Comparison of ENCODE assay signal across 13 cellular contexts in genomic region chr11:35114901-35115687, GRCh38. TPM values are rescaled to one million over a fixed set of nuclear protein-coding genes. Genes with fewer than 3 reads are reported as not detected.
DNase-seq lines count a peak whose midpoint lies in the region; ATAC-seq, FAIRE-seq and TF ChIP-seq lines count a peak whose summit lies in the region.
"Had no signal": no experiment of that assay in that cellular context is flagged by ENCODE, and none has a peak within 500 bp of the region (broad histone marks: within the 10 kb centered on the region; RNA-seq: fewer than 3 reads in every experiment).

No MANE protein-coding gene starts in this region.

- BruUV-seq in K562 (replicated peaks; lab: Mats Ljungman, UMichigan): no TSS peak

- H3K4me1 Mint-ChIP-seq in CD14-positive monocyte: peaks cover 30% of the 10 kb centered on the region
- H3K4me1 Mint-ChIP-seq in activated T-cell treated with anti-CD3 and anti-CD28 coated beads, Interleukin-2, amount 50 U/mL, for 72 hours (ENCODE audit: low read depth): peaks cover 31% of the 10 kb centered on the region

- no peaks in the 10 kb centered on the region for H3K27me3 Mint-ChIP-seq in CD14-positive monocyte (ENCODE audit: low read depth in 3 of 3)
- H3K27me3 Mint-ChIP-seq in activated T-cell treated with anti-CD3 and anti-CD28 coated beads, Interleukin-2, amount 50 U/mL, for 72 hours (ENCODE audit: low read depth): peaks cover 11% of the 10 kb centered on the region
- H3K27me3 Mint-ChIP-seq: central memory CD8-positive, alpha-beta T cell had no signal

- TF ChIP-seq POLR2A in K562 (conservative IDR thresholded peaks at IDR 0.05): no peak

- no peak overlapping the region for H2AFZ ChIP-seq in K562 (ENCODE audit: low read depth, low read length)

- H3K36me3 ChIP-seq in K562 (ENCODE audit: control insufficient read depth, insufficient read depth, low read length): no peaks in the 10 kb centered on the region

- H3K27ac ChIP-seq in K562 (ENCODE audit: extremely low read depth, low read depth, low read length): no peak overlapping the region

- H3K9ac ChIP-seq in K562 (ENCODE audit: insufficient read depth in 1 of 2, low read depth in 2 of 2, low read length in 2 of 2): no peak overlapping the region

- H3K27ac Mint-ChIP-seq in CD14-positive monocyte: peak overlapping the region in 5 of 7 donors; percentile 6 to 82 (median 45)
- no peak overlapping the region for H3K27ac Mint-ChIP-seq in activated T-cell treated with anti-CD3 and anti-CD28 coated beads, Interleukin-2, amount 50 U/mL, for 72 hours

- in situ Hi-C loops in K562 (cut with MboI): no loop called here

- TF ChIP-seq CTCF in CD14-positive monocyte (IDR thresholded peaks at IDR 0.05) (no peak), K562 (IDR thresholded peaks at IDR 0.05 in 2 of 3, conservative IDR thresholded peaks at IDR 0.05 in 1 of 3; ENCODE audit: insufficient read depth in 2 of 3, low read depth in 1 of 3, low read length in 3 of 3) (no peak)

- DNase-seq in CD14-positive monocyte (ENCODE audit: low spot score): peak; percentile 72
- no peak for DNase-seq in K562 (ENCODE audit: extremely low read depth in 1 of 4, low spot score in 3 of 4)
- DNase-seq in LoVo (ENCODE audit: low spot score): no peak
- DNase-seq in NCI-H1092 treated with DMSO at 0.1 percent for 48 hours (lab: John Stamatoyannopoulos, UW): no peak
- DNase-seq in activated T-cell treated with anti-CD3 and anti-CD28 coated beads, Interleukin-2, amount 50 U/mL, for 72 hours: no peak
- DNase-seq in HTR-8/SVneo (ENCODE audit: insufficient read length, low spot score): no peak
- DNase-seq: activated gamma-delta T cell treated with Interleukin-2 at 50 U/mL for 16 hours; DMS53; NCI-H2107; stimulated activated CD4-positive, alpha-beta T cell treated with anti-CD3 and anti-CD28 coated beads, Interleukin-15, amount 100 ng/mL, for 24 hours had no signal

- peaks cover 0 to 16% of the 10 kb centered on the region in 2 experiments; a peak in 2 of 5 replicates for H3K27me3 ChIP-seq in K562 (ENCODE audit: control insufficient read depth in 2 of 2, insufficient read depth in 2 of 2, low read length in 2 of 2)

- peaks cover 0 to 2% (median 0%) of the 10 kb centered on the region in 7 donors for H3K9me3 Mint-ChIP-seq in CD14-positive monocyte
- no peaks in the 10 kb centered on the region for H3K9me3 Mint-ChIP-seq in activated T-cell treated with anti-CD3 and anti-CD28 coated beads, Interleukin-2, amount 50 U/mL, for 72 hours
- H3K9me3 Mint-ChIP-seq: central memory CD8-positive, alpha-beta T cell had no signal

- no peak overlapping the region for H3K4me3 Mint-ChIP-seq in CD14-positive monocyte
- no peak overlapping the region for H3K4me3 Mint-ChIP-seq in activated T-cell treated with anti-CD3 and anti-CD28 coated beads, Interleukin-2, amount 50 U/mL, for 72 hours
- H3K4me3 Mint-ChIP-seq: central memory CD8-positive, alpha-beta T cell had no signal

- intact Hi-C loops in CD14-positive monocyte (cut with micrococcal nuclease): no loop called here
- intact Hi-C loops in K562 (cut with micrococcal nuclease): no loop called here

- ATAC-seq in GM21390 (IDR thresholded peaks at IDR 0.05; ENCODE audit: unreplicated experiment) (peak; percentile 44), HG03457 (IDR thresholded peaks at IDR 0.05; ENCODE audit: unreplicated experiment) (peak; percentile 51), K562 (no peak)
- ATAC-seq in activated T-cell treated with anti-CD3 and anti-CD28 coated beads, Interleukin-2, amount 50 U/mL, for 72 hours (replicated peaks in 1 of 2): no peak

- FAIRE-seq in K562 (lab: Jason Lieb, UNC): no peak
- FAIRE-seq in HTR-8/SVneo (lab: Jason Lieb, UNC): no peak

- no peaks in the 10 kb centered on the region for H3K79me2 ChIP-seq in K562 (ENCODE audit: control insufficient read depth, insufficient read depth, low read length)

- H3K4me1 ChIP-seq in K562 (replicated peaks in 1 of 2; ENCODE audit: control insufficient read depth in 2 of 2, insufficient read depth in 2 of 2, low read length in 2 of 2): peaks cover 0 to 18% of the 10 kb centered on the region in 2 experiments; a peak in 4 of 5 replicates

- WGBS in K562 (ENCODE audit: insufficient coverage, low coverage, missing lambda C conversion rate): 0% methylated on average over 9 of the region's 9 CpGs

- POLR2A ChIA-PET in K562 (lab: Yijun Ruan, JAX): interaction anchor here (0.9 kb wide), 1 partner anchor 24 kb away, joined by 3 read pairs; the partner anchor contains the start of gene CD44

- TF ChIP-seq RAD21 in K562 (CRISPR knock-in tag; conservative IDR thresholded peaks at IDR 0.05 in 1 of 2, IDR thresholded peaks at IDR 0.05 in 1 of 2): no peak

- H3K4me2 ChIP-seq in K562 (ENCODE audit: insufficient read depth, low read length): no peak overlapping the region

- no peaks in the 10 kb centered on the region for H4K20me1 ChIP-seq in K562 (replicated peaks; ENCODE audit: control insufficient read depth, insufficient read depth, low read length)

- no peaks in the 10 kb centered on the region for H3K36me3 Mint-ChIP-seq in CD14-positive monocyte
- no peaks in the 10 kb centered on the region for H3K36me3 Mint-ChIP-seq in activated T-cell treated with anti-CD3 and anti-CD28 coated beads, Interleukin-2, amount 50 U/mL, for 72 hours (ENCODE audit: insufficient read depth in 2 of 2)

- CTCF ChIA-PET in K562 (lab: Yijun Ruan, JAX; ENCODE audit: low intra/inter-chr PET ratio): no interaction called here

- no peak for TF ChIP-seq EP300 in K562 (IDR thresholded peaks at IDR 0.05; ENCODE audit: low read length)

- H3K9me3 ChIP-seq in K562 (replicated peaks; ENCODE audit: control insufficient read depth, insufficient read depth, low read depth, low read length): no peaks in the 10 kb centered on the region

- no peak overlapping the region for H3K4me3 ChIP-seq in K562

- H3K9me1 ChIP-seq in K562 (ENCODE audit: control insufficient read depth, insufficient read depth, low read length): peaks cover 2% of the 10 kb centered on the region

TF ChIP-seq in K562, 482 proteins besides CTCF, POLR2A, EP300 and RAD21:
- TF ChIP-seq STAT5B (CRISPR knock-in tag; IDR thresholded peaks at IDR 0.05): no peak
- TF ChIP-seq ZC3H8 (IDR thresholded peaks at IDR 0.05): no peak
- TF ChIP-seq ZSCAN32 (CRISPR knock-in tag; IDR thresholded peaks at IDR 0.05): no peak
- no peak for TF ChIP-seq HIVEP1 (CRISPR knock-in tag; IDR thresholded peaks at IDR 0.05)
- peak; percentile 73 for TF ChIP-seq SPI1 (IDR thresholded peaks at IDR 0.05; ENCODE audit: borderline replicate concordance, low read depth, low read length)
- 0 out of 2 replicates have a peak, but pooled peaks have one; percentile 26 for TF ChIP-seq MAX (CRISPR knock-in tag; IDR thresholded peaks at IDR 0.05)
- TF ChIP-seq MCM7 (IDR thresholded peaks at IDR 0.05): no peak

RNA-seq across cellular contexts. Expression of gene CD44, which starts 23.9 kb away (rescaled TPM):
- polyA plus RNA-seq in CD14-positive monocyte (100 to 1,000 TPM; 415 to 531 TPM), K562 (2011; rRNA removed) (13.9 and 47.0 TPM in 2 replicates), K562 (2014; fragmentation: Illumina TruSeq; extraction: Trizol) (7.7 TPM in 2 replicates), K562 (2014; fragmentation: Nextera tagmentation; extraction: Ambion mirVana) (1 to 10 TPM; 1.2 to 1.8 TPM), K562 (2014; rRNA removed) (2.5 and 5.0 TPM in 2 replicates)
- 7.9 and 17.7 TPM in 2 replicates for total RNA-seq in K562 (2011; cell fraction: chromatin; rRNA removed; ENCODE audit: low replicate concordance)
- 7.2 and 18.2 TPM in 2 replicates for total RNA-seq in K562 (2011; cell fraction: nucleolus; rRNA removed)
- 10.5 and 17.1 TPM in 2 replicates for total RNA-seq in K562 (2011; cell fraction: nucleoplasm; rRNA removed)
- total RNA-seq in K562 (2014; rRNA removed) (2.3 and 2.6 TPM in 2 replicates), K562 (2014; rRNA removed; fragmentation: Illumina TruSeq; extraction: Trizol) (3.0 and 5.2 TPM in 2 replicates), K562 (2015; rRNA removed; fragmentation: Illumina TruSeq; extraction: Trizol) (2.6 and 3.2 TPM in 2 replicates), K562 (2021) (9.5 and 11.1 TPM in 2 replicates)
- polyA plus RNA-seq in K562 (2011; cell fraction: cytosol; rRNA removed): 23.2 and 51.1 TPM in 2 replicates
- polyA plus RNA-seq in K562 (2011; cell fraction: nucleus; rRNA removed): 19.8 and 40.4 TPM in 2 replicates
- polyA plus RNA-seq in K562 (2012): 8.0 and 8.3 TPM in 2 replicates
- 26.3 and 51.8 TPM in 2 replicates for polyA minus RNA-seq in K562 (2011; rRNA and poly(A)+ RNA removed)
- polyA minus RNA-seq in K562 (2011; cell fraction: cytosol; rRNA and poly(A)+ RNA removed): 10.5 and 22.8 TPM in 2 replicates
- polyA minus RNA-seq in K562 (2011; cell fraction: nucleus; rRNA and poly(A)+ RNA removed): 14.8 and 35.9 TPM in 2 replicates
- total RNA-seq in activated T-cell treated with anti-CD3 and anti-CD28 coated beads, Interleukin-2, amount 50 U/mL, for 72 hours: 100 to 1,000 TPM; 385 to 504 TPM

Comparison
In these comparisons a context has a peak if more than half of its experiments do, and no peak if none do; other contexts are left out.
1. ATAC-seq: peak in GM21390 (single experiment) and HG03457 (single experiment); none in K562 (single experiment) and activated T-cell treated with anti-CD3 and anti-CD28 coated beads, Interleukin-2, amount 50 U/mL, for 72 hours (0 of 2).
2. RNA of gene CD44, which starts 23.9 kb away (total RNA-seq): 385 to 504 TPM in activated T-cell treated with anti-CD3 and anti-CD28 coated beads, Interleukin-2, amount 50 U/mL, for 72 hours; 2.3 to 18.2 TPM in K562; every median in the first group is over 10 times any median in the second.